In the genomic region with DNA sequence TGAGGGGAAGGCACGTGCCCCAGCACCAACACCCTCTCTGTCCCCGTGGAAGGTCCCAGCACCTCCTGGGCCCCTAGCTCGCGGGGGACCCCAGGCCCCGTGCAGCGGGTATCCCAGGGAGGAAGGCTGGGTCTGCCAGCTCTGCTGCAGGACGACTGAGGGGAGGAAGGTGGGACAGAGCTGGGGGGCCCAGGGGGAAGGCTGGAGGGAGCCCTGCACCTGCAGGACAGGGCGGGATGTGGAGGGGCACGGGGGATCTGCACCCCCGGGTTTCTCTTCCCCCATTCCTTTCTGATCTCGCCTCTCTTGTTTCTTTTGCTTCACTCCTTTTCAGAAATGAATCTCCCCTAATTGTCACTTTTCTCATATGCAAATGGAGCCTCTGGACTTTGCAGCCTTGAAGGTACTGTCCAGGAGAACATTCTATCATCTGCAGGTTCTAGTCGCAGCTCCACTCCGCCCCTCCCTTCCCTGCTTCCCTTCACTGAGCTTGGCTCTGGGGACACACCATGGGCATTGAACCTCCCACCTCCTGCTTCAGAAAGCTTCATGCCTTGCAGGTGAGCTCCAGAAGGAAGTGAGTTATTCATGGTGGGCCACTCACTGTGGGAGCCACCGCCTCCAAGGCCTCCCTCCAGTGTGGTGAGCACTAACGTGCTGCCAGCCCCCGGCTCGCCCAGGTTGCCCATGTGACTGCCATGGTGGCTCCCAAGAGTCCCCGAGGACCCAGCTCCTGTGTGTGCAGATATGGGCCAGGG, we compare ENCODE assay signal across 1 cellular context.
TF ChIP-seq lines count a peak whose summit lies in the region.

No MANE protein-coding gene starts in this region.

TF ChIP-seq in GM12878, 131 proteins besides CTCF, POLR2A, EP300 and RAD21 (continued from another document):
- TF ChIP-seq, protein P1, sequence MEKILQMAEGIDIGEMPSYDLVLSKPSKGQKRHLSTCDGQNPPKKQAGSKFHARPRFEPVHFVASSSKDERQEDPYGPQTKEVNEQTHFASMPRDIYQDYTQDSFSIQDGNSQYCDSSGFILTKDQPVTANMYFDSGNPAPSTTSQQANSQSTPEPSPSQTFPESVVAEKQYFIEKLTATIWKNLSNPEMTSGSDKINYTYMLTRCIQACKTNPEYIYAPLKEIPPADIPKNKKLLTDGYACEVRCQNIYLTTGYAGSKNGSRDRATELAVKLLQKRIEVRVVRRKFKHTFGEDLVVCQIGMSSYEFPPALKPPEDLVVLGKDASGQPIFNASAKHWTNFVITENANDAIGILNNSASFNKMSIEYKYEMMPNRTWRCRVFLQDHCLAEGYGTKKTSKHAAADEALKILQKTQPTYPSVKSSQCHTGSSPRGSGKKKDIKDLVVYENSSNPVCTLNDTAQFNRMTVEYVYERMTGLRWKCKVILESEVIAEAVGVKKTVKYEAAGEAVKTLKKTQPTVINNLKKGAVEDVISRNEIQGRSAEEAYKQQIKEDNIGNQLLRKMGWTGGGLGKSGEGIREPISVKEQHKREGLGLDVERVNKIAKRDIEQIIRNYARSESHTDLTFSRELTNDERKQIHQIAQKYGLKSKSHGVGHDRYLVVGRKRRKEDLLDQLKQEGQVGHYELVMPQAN (conservative IDR thresholded peaks at IDR 0.05): no peak
- TF ChIP-seq BHLHE40 (IDR thresholded peaks at IDR 0.05; ENCODE audit: borderline replicate concordance in 1 of 2, low read depth in 2 of 2, low read length in 1 of 2) (peak in 1 of 2 experiments; percentile 23; a peak in 1 of 4 replicates), CBFB (IDR thresholded peaks at IDR 0.05; ENCODE audit: low read depth) (no peak), MTA3 (IDR thresholded peaks at IDR 0.05; ENCODE audit: borderline replicate concordance, low read length) (no peak)
